In genomic region chr2:218272531-218273212, GRCh38 we compare ENCODE assay signal across 1 cellular context.
A peak's percentile ranks its signal among the peaks of the same experiment; 100 is the strongest.
TF ChIP-seq lines count a peak whose summit lies in the region.

No MANE protein-coding gene starts in this region.

TF ChIP-seq in HepG2, 621 proteins besides CTCF, POLR2A, EP300 and RAD21 (continued from another document and continues in another):
- TF ChIP-seq STAT6 (CRISPR knock-in tag; IDR thresholded peaks at IDR 0.05; ENCODE audit: borderline replicate concordance), result no peak
- no peak for TF ChIP-seq ELK4 (CRISPR knock-in tag; IDR thresholded peaks at IDR 0.05; ENCODE audit: borderline replicate concordance)
- TF ChIP-seq REST (IDR thresholded peaks at IDR 0.05; ENCODE audit: borderline replicate concordance in 1 of 2, low read depth in 1 of 2, low read length in 2 of 2), result no peak
- TF ChIP-seq HHEX (CRISPR knock-in tag; IDR thresholded peaks at IDR 0.05), result no peak
- no peak for TF ChIP-seq FLYWCH1 (CRISPR knock-in tag; IDR thresholded peaks at IDR 0.05)
- 0 out of 2 replicates have a peak, but pooled peaks have one; percentile 40 for TF ChIP-seq CREBL2 (CRISPR knock-in tag; IDR thresholded peaks at IDR 0.05; ENCODE audit: borderline replicate concordance)
- TF ChIP-seq SAP130 (CRISPR knock-in tag; IDR thresholded peaks at IDR 0.05; ENCODE audit: low read depth), result peak; percentile 66
- TF ChIP-seq ARID4A (CRISPR knock-in tag; IDR thresholded peaks at IDR 0.05; ENCODE audit: borderline replicate concordance), result no peak; the same call in 1 of the 2 replicates
- TF ChIP-seq ARHGAP35 (CRISPR knock-in tag; IDR thresholded peaks at IDR 0.05; ENCODE audit: borderline replicate concordance), result no peak
- TF ChIP-seq ISX (CRISPR knock-in tag; conservative IDR thresholded peaks at IDR 0.05), result no peak
- no peak for TF ChIP-seq IRF9 (CRISPR knock-in tag; IDR thresholded peaks at IDR 0.05; ENCODE audit: borderline replicate concordance)
- TF ChIP-seq ZNF383 (CRISPR knock-in tag; IDR thresholded peaks at IDR 0.05; ENCODE audit: borderline replicate concordance), result no peak
- TF ChIP-seq ZNF615 (CRISPR knock-in tag; IDR thresholded peaks at IDR 0.05; ENCODE audit: borderline replicate concordance), result no peak
- TF ChIP-seq EEA1 (CRISPR knock-in tag; IDR thresholded peaks at IDR 0.05; ENCODE audit: borderline replicate concordance), result no peak
- no peak for TF ChIP-seq ZNF121 (CRISPR knock-in tag; IDR thresholded peaks at IDR 0.05)
- no peak for TF ChIP-seq ZBTB2 (CRISPR knock-in tag; IDR thresholded peaks at IDR 0.05; ENCODE audit: low read depth)
- peak; percentile 68; the same call in 1 of the 2 replicates for TF ChIP-seq ZNF784 (CRISPR knock-in tag; IDR thresholded peaks at IDR 0.05; ENCODE audit: borderline replicate concordance)
- TF ChIP-seq ZBTB4 (CRISPR knock-in tag; IDR thresholded peaks at IDR 0.05; ENCODE audit: borderline replicate concordance), result no peak
- TF ChIP-seq PHF21A (CRISPR knock-in tag; IDR thresholded peaks at IDR 0.05), result peak; percentile 70; the same call in 1 of the 2 replicates
- TF ChIP-seq HNRNPH1 (optimal IDR thresholded peaks at IDR 0.05; ENCODE audit: low read depth, low read length), result peak; percentile 60
- TF ChIP-seq HCFC1 (IDR thresholded peaks at IDR 0.05; ENCODE audit: low read depth, low read length), result no peak
- TF ChIP-seq MTF2 (CRISPR knock-in tag; IDR thresholded peaks at IDR 0.05; ENCODE audit: borderline replicate concordance), result no peak
- TF ChIP-seq SNAPC4 (CRISPR knock-in tag; IDR thresholded peaks at IDR 0.05), result no peak
- no peak for TF ChIP-seq ESRRA (CRISPR knock-in tag; IDR thresholded peaks at IDR 0.05; ENCODE audit: low read depth)
